In the genomic region with DNA sequence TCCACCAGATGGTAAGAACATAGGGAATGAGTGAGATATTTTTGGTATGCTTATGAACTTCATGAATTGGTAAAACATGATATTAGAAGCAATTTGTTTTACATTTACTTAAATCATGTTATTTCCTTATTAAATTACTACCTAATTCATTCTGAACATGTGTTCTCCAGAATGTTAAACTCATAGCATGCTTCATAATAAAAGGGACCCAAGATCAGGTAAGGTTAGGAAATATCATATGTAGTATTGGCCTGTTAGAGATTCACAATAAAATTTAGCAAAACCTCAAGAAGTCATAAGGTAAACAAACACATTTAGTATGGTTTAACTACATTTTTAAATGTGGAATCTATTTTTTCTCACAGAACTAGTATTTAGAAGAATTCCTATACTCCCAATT, we compare ENCODE assay signal across 21 cellular contexts. TPM values are rescaled to one million over a fixed set of nuclear protein-coding genes. Genes with fewer than 3 reads are reported as not detected.
"Had no signal": no experiment of that assay in that cellular context is flagged by ENCODE, and none has a peak within 500 bp of the region (broad histone marks: within the 10 kb centered on the region; RNA-seq: fewer than 3 reads in every experiment).

No MANE protein-coding gene starts in this region.

- H3K79me2 ChIP-seq: hepatocyte had no signal

- H3K4me3 ChIP-seq: colonic mucosa, hepatocyte, left ventricle myocardium inferior, ovary, psoas muscle, right atrium auricular region, stomach, suprapubic skin, tibial nerve had no signal

- H3K27me3 ChIP-seq: colonic mucosa, hepatocyte, ovary, right atrium auricular region, stomach, suprapubic skin, tibial nerve had no signal

- ATAC-seq: activated CD8-positive, alpha-beta T cell treated with anti-CD3 and anti-CD28 coated beads, Interleukin-2, amount 10 ng/mL, durations not matched to agents 7 days and 5 days; activated T-helper 17 cell treated with anti-CD3 and anti-CD28 coated beads, Interleukin-2, amount 50 U/mL, for 72 hours; natural killer cell treated with Interleukin-12 subunit alpha and Interleukin-12 subunit beta and Interleukin-15 and Interleukin-18, amount 100 ng/mL, for 72 hours; stimulated activated memory B cell treated with anti-CD40 and anti-IgM and Interleukin-4, amounts not matched to agents 10 μg/mL and 1 μg/mL and 100 μg/mL, for 72 hours had no signal

- H3K9me3 ChIP-seq: colonic mucosa, left ventricle myocardium inferior, ovary, psoas muscle, right atrium auricular region, stomach, suprapubic skin, tibial nerve had no signal

- FAIRE-seq: bronchial epithelial cell had no signal

- DNase-seq: activated CD4-positive, alpha-beta T cell treated with anti-CD3 and anti-CD28 coated beads, Interleukin-2, amount 10 ng/mL, durations not matched to agents 7 days and 5 days; activated CD4-positive, CD25-positive, alpha-beta regulatory T cell treated with anti-CD3 and anti-CD28 coated beads, Interleukin-2, amount 50 U/mL, for 72 hours; activated CD8-positive, alpha-beta T cell treated with anti-CD3 and anti-CD28 coated beads, Interleukin-2, amount 10 ng/mL, durations not matched to agents 7 days and 5 days; activated T-cell treated with anti-CD3 and anti-CD28 coated beads, Interleukin-2, amount 50 U/mL, for 1 hour; colonic mucosa; glutamatergic neuron; immature natural killer cell; left ventricle myocardium inferior; ovary; stimulated activated CD4-positive, alpha-beta T cell treated with anti-CD3 and anti-CD28 coated beads, Interleukin-2, amount 100 ng/mL, for 24 hours; stomach had no signal

- H3K36me3 ChIP-seq: colonic mucosa, left ventricle myocardium inferior, ovary, right atrium auricular region, stomach, suprapubic skin, tibial nerve had no signal

- H3K4me2 ChIP-seq: hepatocyte had no signal

- H3K27ac ChIP-seq: colonic mucosa, hepatocyte, left ventricle myocardium inferior, ovary, psoas muscle, right atrium auricular region, stomach, suprapubic skin, tibial nerve had no signal

- H2AFZ ChIP-seq: hepatocyte had no signal

- H3K4me1 ChIP-seq: colonic mucosa, left ventricle myocardium inferior, right atrium auricular region, stomach, suprapubic skin had no signal

RNA-seq across cellular contexts. Expression of a gene that starts 28.2 kb away (rescaled TPM):
- total RNA-seq: activated CD4-positive, alpha-beta T cell treated with anti-CD3 and anti-CD28 coated beads, Interleukin-2, amount 10 ng/mL, durations not matched to agents 7 days and 5 days; activated CD8-positive, alpha-beta T cell treated with anti-CD3 and anti-CD28 coated beads, Interleukin-2, amount 10 ng/mL, durations not matched to agents 7 days and 5 days; activated T-helper 17 cell treated with anti-CD3 and anti-CD28 coated beads, Interleukin-2, amount 50 U/mL, for 72 hours; bronchial epithelial cell; colonic mucosa; lung microvascular endothelial cell; natural killer cell treated with Interleukin-12 subunit alpha and Interleukin-12 subunit beta and Interleukin-15 and Interleukin-18, amount 100 ng/mL, for 72 hours had no signal
- polyA plus RNA-seq: hepatocyte, immature natural killer cell had no signal
